In genomic region chr11:67284811-67285540, GRCh38 we compare ENCODE assay signal across 1 cellular context.
TF ChIP-seq lines count a peak whose summit lies in the region.

No MANE protein-coding gene starts in this region.

TF ChIP-seq in HCT116, 20 proteins besides CTCF, POLR2A, EP300 and RAD21 (continued from another document):
- TF ChIP-seq, protein P1, sequence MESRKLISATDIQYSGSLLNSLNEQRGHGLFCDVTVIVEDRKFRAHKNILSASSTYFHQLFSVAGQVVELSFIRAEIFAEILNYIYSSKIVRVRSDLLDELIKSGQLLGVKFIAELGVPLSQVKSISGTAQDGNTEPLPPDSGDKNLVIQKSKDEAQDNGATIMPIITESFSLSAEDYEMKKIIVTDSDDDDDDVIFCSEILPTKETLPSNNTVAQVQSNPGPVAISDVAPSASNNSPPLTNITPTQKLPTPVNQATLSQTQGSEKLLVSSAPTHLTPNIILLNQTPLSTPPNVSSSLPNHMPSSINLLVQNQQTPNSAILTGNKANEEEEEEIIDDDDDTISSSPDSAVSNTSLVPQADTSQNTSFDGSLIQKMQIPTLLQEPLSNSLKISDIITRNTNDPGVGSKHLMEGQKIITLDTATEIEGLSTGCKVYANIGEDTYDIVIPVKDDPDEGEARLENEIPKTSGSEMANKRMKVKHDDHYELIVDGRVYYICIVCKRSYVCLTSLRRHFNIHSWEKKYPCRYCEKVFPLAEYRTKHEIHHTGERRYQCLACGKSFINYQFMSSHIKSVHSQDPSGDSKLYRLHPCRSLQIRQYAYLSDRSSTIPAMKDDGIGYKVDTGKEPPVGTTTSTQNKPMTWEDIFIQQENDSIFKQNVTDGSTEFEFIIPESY (IDR thresholded peaks at IDR 0.05; ENCODE audit: extremely low read depth, insufficient replicate concordance, low read length): no peak
- no peak for TF ChIP-seq ELF1 (IDR thresholded peaks at IDR 0.05; ENCODE audit: borderline replicate concordance, low read depth)
- TF ChIP-seq JUND (IDR thresholded peaks at IDR 0.05): no peak
- no peak for TF ChIP-seq ZNF274 (IDR thresholded peaks at IDR 0.05; ENCODE audit: low read depth, low read length)
- TF ChIP-seq EZH2phosphoT487 (IDR thresholded peaks at IDR 0.05; ENCODE audit: borderline replicate concordance): no peak
- TF ChIP-seq POLR2AphosphoS5 (IDR thresholded peaks at IDR 0.05; ENCODE audit: low read depth, low read length): no peak
- TF ChIP-seq SP1 (IDR thresholded peaks at IDR 0.05; ENCODE audit: low read depth): no peak
- no peak for TF ChIP-seq TCF7L2 (IDR thresholded peaks at IDR 0.05; ENCODE audit: borderline replicate concordance, extremely low read depth, insufficient read depth, insufficient read length)
- no peak for TF ChIP-seq ZFX (IDR thresholded peaks at IDR 0.05)
- TF ChIP-seq SRF (IDR thresholded peaks at IDR 0.05; ENCODE audit: low read depth): no peak
- TF ChIP-seq, protein P2, sequence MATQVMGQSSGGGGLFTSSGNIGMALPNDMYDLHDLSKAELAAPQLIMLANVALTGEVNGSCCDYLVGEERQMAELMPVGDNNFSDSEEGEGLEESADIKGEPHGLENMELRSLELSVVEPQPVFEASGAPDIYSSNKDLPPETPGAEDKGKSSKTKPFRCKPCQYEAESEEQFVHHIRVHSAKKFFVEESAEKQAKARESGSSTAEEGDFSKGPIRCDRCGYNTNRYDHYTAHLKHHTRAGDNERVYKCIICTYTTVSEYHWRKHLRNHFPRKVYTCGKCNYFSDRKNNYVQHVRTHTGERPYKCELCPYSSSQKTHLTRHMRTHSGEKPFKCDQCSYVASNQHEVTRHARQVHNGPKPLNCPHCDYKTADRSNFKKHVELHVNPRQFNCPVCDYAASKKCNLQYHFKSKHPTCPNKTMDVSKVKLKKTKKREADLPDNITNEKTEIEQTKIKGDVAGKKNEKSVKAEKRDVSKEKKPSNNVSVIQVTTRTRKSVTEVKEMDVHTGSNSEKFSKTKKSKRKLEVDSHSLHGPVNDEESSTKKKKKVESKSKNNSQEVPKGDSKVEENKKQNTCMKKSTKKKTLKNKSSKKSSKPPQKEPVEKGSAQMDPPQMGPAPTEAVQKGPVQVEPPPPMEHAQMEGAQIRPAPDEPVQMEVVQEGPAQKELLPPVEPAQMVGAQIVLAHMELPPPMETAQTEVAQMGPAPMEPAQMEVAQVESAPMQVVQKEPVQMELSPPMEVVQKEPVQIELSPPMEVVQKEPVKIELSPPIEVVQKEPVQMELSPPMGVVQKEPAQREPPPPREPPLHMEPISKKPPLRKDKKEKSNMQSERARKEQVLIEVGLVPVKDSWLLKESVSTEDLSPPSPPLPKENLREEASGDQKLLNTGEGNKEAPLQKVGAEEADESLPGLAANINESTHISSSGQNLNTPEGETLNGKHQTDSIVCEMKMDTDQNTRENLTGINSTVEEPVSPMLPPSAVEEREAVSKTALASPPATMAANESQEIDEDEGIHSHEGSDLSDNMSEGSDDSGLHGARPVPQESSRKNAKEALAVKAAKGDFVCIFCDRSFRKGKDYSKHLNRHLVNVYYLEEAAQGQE (IDR thresholded peaks at IDR 0.05; ENCODE audit: low read depth): no peak
- TF ChIP-seq CEBPB (IDR thresholded peaks at IDR 0.05; ENCODE audit: low read depth): no peak
- TF ChIP-seq CBX3 (IDR thresholded peaks at IDR 0.05; ENCODE audit: low read depth): no peak
- TF ChIP-seq, protein P3, sequence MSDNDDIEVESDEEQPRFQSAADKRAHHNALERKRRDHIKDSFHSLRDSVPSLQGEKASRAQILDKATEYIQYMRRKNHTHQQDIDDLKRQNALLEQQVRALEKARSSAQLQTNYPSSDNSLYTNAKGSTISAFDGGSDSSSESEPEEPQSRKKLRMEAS (IDR thresholded peaks at IDR 0.05): no peak
